ENCODE assay signal across 28 cellular contexts in genomic region chr7:117572826-117573620, GRCh38.
DNase-seq lines count a peak whose midpoint lies in the region; ATAC-seq, FAIRE-seq and TF ChIP-seq lines count a peak whose summit lies in the region.
"Had no signal": no experiment of that assay in that cellular context is flagged by ENCODE, and none has a peak within 500 bp of the region (broad histone marks: within the 10 kb centered on the region; RNA-seq: fewer than 3 reads in every experiment).

No MANE protein-coding gene starts in this region.

- H3K79me2 ChIP-seq in smooth muscle cell (ENCODE audit: low read depth): no peaks in the 10 kb centered on the region

- H2AFZ ChIP-seq in smooth muscle cell (ENCODE audit: low read depth): no peak overlapping the region

- no peak overlapping the region for H3K9ac ChIP-seq in mucosa of rectum (ENCODE audit: low read depth in 1 of 2, low read length in 2 of 2)
- no peak overlapping the region for H3K9ac ChIP-seq in smooth muscle cell (ENCODE audit: low read depth)

- no peak overlapping the region for H3K4me3 ChIP-seq in bronchial epithelial cell (ENCODE audit: low read depth, low read length)
- H3K4me3 ChIP-seq in mucosa of rectum (ENCODE audit: low read length in 2 of 2): no peak overlapping the region
- H3K4me3 ChIP-seq in brain microvascular endothelial cell (ENCODE audit: low read depth, low read length): no peak overlapping the region
- H3K4me3 ChIP-seq in smooth muscle cell: no peak overlapping the region
- H3K4me3 ChIP-seq: esophagus squamous epithelium, SK-N-MC, suprapubic skin had no signal

- FAIRE-seq in bronchial epithelial cell (lab: Jason Lieb, UNC): no peak
- FAIRE-seq: astrocyte, endometrium, frontal cortex, TTC549 had no signal

- no peaks in the 10 kb centered on the region for H3K36me3 ChIP-seq in bronchial epithelial cell (ENCODE audit: control insufficient read depth, insufficient read depth, low read length)
- H3K36me3 ChIP-seq in mucosa of rectum (ENCODE audit: control insufficient read depth in 2 of 2, insufficient read depth in 2 of 2, low read length in 2 of 2): peaks cover 0 to 4% of the 10 kb centered on the region in 2 donors
- H3K36me3 ChIP-seq in brain microvascular endothelial cell (replicated peaks): no peaks in the 10 kb centered on the region
- H3K36me3 ChIP-seq in smooth muscle cell (ENCODE audit: low read depth): no peaks in the 10 kb centered on the region
- H3K36me3 ChIP-seq: esophagus squamous epithelium, suprapubic skin had no signal

- H3K27me3 ChIP-seq in bronchial epithelial cell (ENCODE audit: control insufficient read depth, insufficient read depth, low read length) (no peaks in the 10 kb centered on the region), mucosa of rectum (ENCODE audit: control insufficient read depth in 2 of 2, insufficient read depth in 2 of 2, low read length in 2 of 2) (no peaks in the 10 kb centered on the region), brain microvascular endothelial cell (replicated peaks) (no peaks in the 10 kb centered on the region), smooth muscle cell (ENCODE audit: low read depth) (no peaks in the 10 kb centered on the region)
- H3K27me3 ChIP-seq: esophagus squamous epithelium, suprapubic skin had no signal

- DNase-seq in DMS79 (lab: John Stamatoyannopoulos, UW) (peak; percentile 98), NCI-H2029 (lab: John Stamatoyannopoulos, UW) (peak; percentile 24), bronchial epithelial cell (ENCODE audit: low read depth) (peak; percentile 17), brain microvascular endothelial cell (no peak), smooth muscle cell (lab: John Stamatoyannopoulos, UW; ENCODE audit: unreplicated experiment) (no peak)
- DNase-seq: activated CD8-positive, alpha-beta T cell treated with anti-CD3 and anti-CD28 coated beads for 36 hours; activated effector memory CD4-positive, alpha-beta T cell treated with anti-CD3 and anti-CD28 coated beads, Interleukin-2, amount 50 U/mL, for 16 hours; activated naive CD8-positive, alpha-beta T cell treated with anti-CD3 and anti-CD28 coated beads, Interleukin-2, amount 10 ng/mL, durations not matched to agents 7 days and 5 days; C1 segment of cervical spinal cord; esophagus squamous epithelium; GOT3; HFFc6; left cardiac atrium; mesendoderm; NCI-H1694; NCI-H82; stimulated activated CD4-positive, alpha-beta T cell treated with anti-CD3 and anti-CD28 coated beads, Interleukin-4, amount 100 ng/mL, for 4 hours; stimulated activated naive B cell treated with anti-CD40 and anti-IgM and Interleukin-4, amounts not matched to agents 10 μg/mL and 1 μg/mL and 100 μg/mL, for 72 hours had no signal

- no peaks in the 10 kb centered on the region for H3K9me3 ChIP-seq in mucosa of rectum (ENCODE audit: control insufficient read depth in 2 of 2, low read length in 2 of 2)
- H3K9me3 ChIP-seq in smooth muscle cell (replicated peaks; ENCODE audit: low read depth): no peaks in the 10 kb centered on the region
- H3K9me3 ChIP-seq: esophagus squamous epithelium, suprapubic skin had no signal

- H3K27ac ChIP-seq in mucosa of rectum (ENCODE audit: low read depth in 2 of 2, low read length in 2 of 2): peak overlapping the region; percentile 38 to 39
- no peak overlapping the region for H3K27ac ChIP-seq in brain microvascular endothelial cell
- H3K27ac ChIP-seq in smooth muscle cell (ENCODE audit: low read depth): no peak overlapping the region
- H3K27ac ChIP-seq: esophagus squamous epithelium, SK-N-MC, suprapubic skin had no signal

- no peak for ATAC-seq in HG03045 (IDR thresholded peaks at IDR 0.05; ENCODE audit: unreplicated experiment)
- ATAC-seq: activated CD4-positive, CD25-positive, alpha-beta regulatory T cell treated with anti-CD3 and anti-CD28 coated beads, Interleukin-2, amount 50 U/mL, for 24 hours; activated CD8-positive, alpha-beta T cell treated with anti-CD3 and anti-CD28 coated beads for 36 hours; left cardiac atrium; sciatic nerve; stimulated activated naive B cell treated with anti-CD40 and anti-IgM and Interleukin-4, amounts not matched to agents 10 μg/mL and 1 μg/mL and 100 μg/mL, for 72 hours had no signal

- H4K20me1 ChIP-seq in smooth muscle cell (ENCODE audit: low read depth): no peaks in the 10 kb centered on the region

- H3F3A ChIP-seq in smooth muscle cell (ENCODE audit: low read depth): no peaks in the 10 kb centered on the region

- in situ Hi-C loops in brain microvascular endothelial cell (cut with HindIII; ENCODE audit: low pct_ligation_motif_present, low sequenced_read_pairs): no loop called here

- H3K4me2 ChIP-seq in smooth muscle cell: no peak overlapping the region

- H3K4me1 ChIP-seq in mucosa of rectum (ENCODE audit: control insufficient read depth in 2 of 2, insufficient read depth in 2 of 2, low read length in 2 of 2) (peaks cover 8 to 18% of the 10 kb centered on the region in 2 donors), smooth muscle cell (ENCODE audit: low read depth) (no peaks in the 10 kb centered on the region)
- H3K4me1 ChIP-seq: esophagus squamous epithelium, suprapubic skin had no signal

- TF ChIP-seq CTCF in bronchial epithelial cell (IDR thresholded peaks at IDR 0.05; ENCODE audit: insufficient read depth, low read length, severe bottlenecking) (no peak), brain microvascular endothelial cell (IDR thresholded peaks at IDR 0.05; ENCODE audit: low read depth, low read length, missing control alignments) (no peak), smooth muscle cell (IDR thresholded peaks at IDR 0.05; ENCODE audit: borderline replicate concordance, insufficient read depth, poor library complexity, severe bottlenecking) (no peak)

Comparison
In these comparisons a context has a peak if more than half of its experiments do, and no peak if none do; other contexts are left out.
1. DNase-seq: peak in DMS79 (single experiment), NCI-H2029 (single experiment) and bronchial epithelial cell (single experiment); none in brain microvascular endothelial cell (single experiment) and smooth muscle cell (single experiment).
2. H3K27ac ChIP-seq: peak in mucosa of rectum (2 of 2); none in brain microvascular endothelial cell (single experiment) and smooth muscle cell (single experiment).